8 cellular contexts compared by ENCODE assay signal in the genomic region with DNA sequence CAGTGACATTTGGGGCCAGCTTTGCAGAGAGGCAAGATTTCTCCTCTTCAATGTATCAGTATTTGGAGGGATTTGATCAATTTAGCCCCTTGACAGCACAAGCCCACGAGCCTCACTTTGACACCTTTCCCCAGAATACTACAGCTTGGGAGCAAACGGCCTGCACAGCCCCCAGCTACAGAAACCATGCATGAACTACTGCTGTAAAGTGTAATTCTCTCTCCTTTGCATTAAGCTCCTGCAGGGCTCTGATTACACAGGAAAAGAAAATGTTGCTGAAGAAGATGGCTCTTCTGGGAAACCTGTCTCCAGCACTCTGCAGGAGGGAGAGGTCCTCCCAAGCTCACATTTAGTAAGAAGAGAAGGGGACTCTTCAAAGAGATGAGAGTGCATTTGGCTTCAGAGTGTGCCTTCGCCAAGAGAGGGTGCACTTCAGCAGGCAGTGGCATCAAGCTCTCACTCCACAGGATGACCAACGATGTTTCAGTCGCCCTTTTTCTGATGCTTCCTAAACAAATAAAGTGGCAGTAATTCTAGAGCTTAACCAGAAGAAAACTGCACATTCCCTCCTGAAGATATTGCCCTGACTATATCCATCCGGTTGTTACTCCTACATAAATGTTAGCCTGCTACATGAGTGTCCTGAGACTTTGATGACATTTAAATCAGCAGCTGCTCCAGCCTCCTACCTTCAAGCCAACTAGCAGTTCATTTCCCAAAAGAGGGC.
DNase-seq lines count a peak whose midpoint lies in the region; ATAC-seq lines count a peak whose summit lies in the region.

No MANE protein-coding gene starts in this region.

- ATAC-seq in GM18861 (IDR thresholded peaks at IDR 0.05; ENCODE audit: unreplicated experiment), result no peak

- DNase-seq in NCI-H526 (lab: John Stamatoyannopoulos, UW) (peak; percentile 0 to 12), NCI-H526 treated with DMSO at 0.1 percent for 48 hours (lab: John Stamatoyannopoulos, UW) (no peak), NCI-H2196 (lab: John Stamatoyannopoulos, UW; ENCODE audit: unreplicated experiment) (peak; percentile 51), cerebellar cortex (ENCODE audit: low spot score) (peak; percentile 17), medulla oblongata (ENCODE audit: extremely low spot score) (peak; percentile 57), SKM-1 treated with dmso at 0.1 percent for 144 hours (lab: John Stamatoyannopoulos, UW; ENCODE audit: unreplicated experiment) (no peak), NCI-H226 (no peak)

Comparison
In these comparisons a context has a peak if more than half of its experiments do, and no peak if none do; other contexts are left out.
1. DNase-seq: peak in NCI-H526 (2 of 2), NCI-H2196 (single experiment), cerebellar cortex (single experiment) and medulla oblongata (single experiment); none in NCI-H526 treated with DMSO at 0.1 percent for 48 hours (single experiment), SKM-1 treated with dmso at 0.1 percent for 144 hours (single experiment) and NCI-H226 (single experiment).